Comparison of ENCODE assay signal across 1 cellular context in the genomic region with DNA sequence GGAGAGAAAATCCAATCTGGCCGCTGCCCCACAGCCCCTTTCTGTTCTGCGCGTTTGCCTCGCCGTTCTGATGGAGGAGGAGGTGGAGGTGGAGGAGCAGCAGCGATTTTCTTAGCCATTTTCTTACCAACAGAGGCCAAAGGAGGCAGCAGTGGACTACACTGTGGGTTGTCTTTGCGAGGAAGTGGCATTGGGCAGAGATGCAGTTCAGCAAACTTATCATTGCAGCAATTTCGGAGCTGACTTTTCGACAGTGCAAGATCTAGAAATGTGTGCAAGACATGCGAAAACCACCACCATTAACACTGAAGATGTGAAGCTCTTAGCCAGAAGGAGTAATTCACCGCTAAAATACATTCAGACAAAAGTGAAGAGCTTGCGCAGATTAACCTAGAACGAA.
TF ChIP-seq lines count a peak whose summit lies in the region.

No MANE protein-coding gene starts in this region.

TF ChIP-seq in K562, 482 proteins besides CTCF, POLR2A, EP300 and RAD21 (continued from another document):
- TF ChIP-seq ZFP30 (CRISPR knock-in tag; IDR thresholded peaks at IDR 0.05; ENCODE audit: borderline replicate concordance) (no peak), SPI1 (IDR thresholded peaks at IDR 0.05; ENCODE audit: borderline replicate concordance, low read depth, low read length) (0 out of 2 replicates have a peak, but pooled peaks have one; percentile 11)
- TF ChIP-seq, protein P1, sequence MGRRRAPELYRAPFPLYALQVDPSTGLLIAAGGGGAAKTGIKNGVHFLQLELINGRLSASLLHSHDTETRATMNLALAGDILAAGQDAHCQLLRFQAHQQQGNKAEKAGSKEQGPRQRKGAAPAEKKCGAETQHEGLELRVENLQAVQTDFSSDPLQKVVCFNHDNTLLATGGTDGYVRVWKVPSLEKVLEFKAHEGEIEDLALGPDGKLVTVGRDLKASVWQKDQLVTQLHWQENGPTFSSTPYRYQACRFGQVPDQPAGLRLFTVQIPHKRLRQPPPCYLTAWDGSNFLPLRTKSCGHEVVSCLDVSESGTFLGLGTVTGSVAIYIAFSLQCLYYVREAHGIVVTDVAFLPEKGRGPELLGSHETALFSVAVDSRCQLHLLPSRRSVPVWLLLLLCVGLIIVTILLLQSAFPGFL (CRISPR knock-in tag; IDR thresholded peaks at IDR 0.05): no peak
- TF ChIP-seq, protein P2, sequence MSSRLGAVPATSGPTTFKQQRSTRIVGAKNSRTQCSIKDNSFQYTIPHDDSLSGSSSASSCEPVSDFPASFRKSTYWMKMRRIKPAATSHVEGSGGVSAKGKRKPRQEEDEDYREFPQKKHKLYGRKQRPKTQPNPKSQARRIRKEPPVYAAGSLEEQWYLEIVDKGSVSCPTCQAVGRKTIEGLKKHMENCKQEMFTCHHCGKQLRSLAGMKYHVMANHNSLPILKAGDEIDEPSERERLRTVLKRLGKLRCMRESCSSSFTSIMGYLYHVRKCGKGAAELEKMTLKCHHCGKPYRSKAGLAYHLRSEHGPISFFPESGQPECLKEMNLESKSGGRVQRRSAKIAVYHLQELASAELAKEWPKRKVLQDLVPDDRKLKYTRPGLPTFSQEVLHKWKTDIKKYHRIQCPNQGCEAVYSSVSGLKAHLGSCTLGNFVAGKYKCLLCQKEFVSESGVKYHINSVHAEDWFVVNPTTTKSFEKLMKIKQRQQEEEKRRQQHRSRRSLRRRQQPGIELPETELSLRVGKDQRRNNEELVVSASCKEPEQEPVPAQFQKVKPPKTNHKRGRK (tag; IDR thresholded peaks at IDR 0.05): no peak
